Comparison of ENCODE assay signal across 27 cellular contexts in genomic region chr11:128536521-128536920, GRCh38.
"Had no signal": no experiment of that assay in that cellular context is flagged by ENCODE, and none has a peak within 500 bp of the region (broad histone marks: within the 10 kb centered on the region; RNA-seq: fewer than 3 reads in every experiment).

No MANE protein-coding gene starts in this region.

- FAIRE-seq: bronchial epithelial cell had no signal

- H3K4me3 ChIP-seq: MG63 had no signal

- H3K27me3 ChIP-seq: MG63 had no signal

- H3K36me3 ChIP-seq: MG63 had no signal

- DNase-seq: activated CD4-positive, alpha-beta T cell treated with anti-CD3 and anti-CD28 coated beads, Interleukin-2, amount 10 ng/mL, durations not matched to agents 24 days and 14 days; activated CD4-positive, alpha-beta T cell treated with anti-CD3 and anti-CD28 coated beads, Interleukin-2, amount 50 U/mL, for 4 hours; activated CD8-positive, alpha-beta T cell treated with anti-CD3 and anti-CD28 coated beads for 36 hours; activated effector memory CD4-positive, alpha-beta T cell treated with Interleukin-2 at 50 U/mL for 16 hours; activated naive CD4-positive, alpha-beta T cell treated with anti-CD3 and anti-CD28 coated beads, Interleukin-2, amount 10 ng/mL, durations not matched to agents 7 days and 5 days; activated naive CD8-positive, alpha-beta T cell treated with anti-CD3 and anti-CD28 coated beads, Interleukin-2, amount 50 U/mL, for 24 hours; activated T-cell treated with anti-CD3 and anti-CD28 coated beads, Interleukin-2, amount 50 U/mL, for 4 hours; anterior cingulate cortex; central memory CD4-positive, alpha-beta T cell; Kasumi-1; KG1; MG63; NCI-H1048; NCI-H1436; NCI-H1694; NCI-H1930; NCI-H2081 treated with DMSO at 0.1 percent for 48 hours; NCI-H2171; NCI-H510A; NCI-H526; NCI-H774; Right ventricle myocardium superior; SW 1271; T-helper 1 cell; T-helper 2 cell; T1000 had no signal

- ATAC-seq: activated CD8-positive, alpha-beta T cell treated with anti-CD3 and anti-CD28 coated beads for 36 hours; activated naive CD8-positive, alpha-beta T cell treated with anti-CD3 and anti-CD28 coated beads, Interleukin-2, amount 50 U/mL, for 24 hours; activated T-cell treated with anti-CD3 and anti-CD28 coated beads, Interleukin-2, amount 50 U/mL, for 4 hours had no signal

- H3K9me3 ChIP-seq: MG63 had no signal
